Comparison of ENCODE assay signal across 18 cellular contexts in the genomic region with DNA sequence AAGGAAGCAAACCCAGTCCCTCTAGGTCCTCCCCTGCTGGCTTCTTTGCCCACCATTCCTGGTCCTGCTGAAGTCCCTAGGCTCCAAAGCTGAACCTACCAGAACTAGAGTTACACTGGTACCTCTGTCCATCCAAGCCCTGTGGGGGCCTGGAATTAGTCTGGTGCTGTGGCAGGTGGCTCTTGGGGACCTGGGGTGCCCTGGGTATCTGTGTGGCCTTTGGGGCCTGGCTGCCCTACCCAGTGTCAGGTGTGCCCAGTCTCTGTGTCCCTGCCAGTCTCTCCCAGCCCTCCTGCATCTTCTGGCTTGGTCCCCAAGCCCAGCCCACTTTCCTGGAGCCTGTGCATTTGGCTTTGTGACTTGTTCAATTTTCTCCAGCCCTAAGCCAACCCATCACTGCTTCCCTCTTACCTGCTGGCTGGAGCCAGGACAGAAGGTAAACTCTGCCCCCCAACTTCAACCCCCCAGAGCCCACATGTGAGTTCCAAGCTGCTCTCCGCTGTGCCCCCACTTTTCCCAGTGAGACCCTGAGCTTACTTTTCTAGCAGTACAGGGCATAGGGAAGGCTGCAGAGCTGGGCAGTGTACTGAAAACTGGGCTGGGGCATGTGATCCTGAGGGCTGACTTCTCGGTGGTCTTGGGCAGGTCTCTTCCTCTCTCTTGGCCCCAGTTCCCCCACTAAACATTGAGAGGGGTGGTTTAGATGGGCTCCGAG. TPM values are rescaled to one million over a fixed set of nuclear protein-coding genes. Genes with fewer than 3 reads are reported as not detected.
"Had no signal": no experiment of that assay in that cellular context is flagged by ENCODE, and none has a peak within 500 bp of the region (broad histone marks: within the 10 kb centered on the region; RNA-seq: fewer than 3 reads in every experiment).

No MANE protein-coding gene starts in this region.

- DNase-seq: activated CD4-positive, alpha-beta T cell treated with anti-CD3 and anti-CD28 coated beads, Interleukin-2, amount 10 ng/mL, durations not matched to agents 7 days and 5 days; activated naive CD8-positive, alpha-beta T cell treated with anti-CD3 and anti-CD28 coated beads, Interleukin-2, amount 10 ng/mL, durations not matched to agents 7 days and 5 days; activated T-cell treated with anti-CD3 and anti-CD28 coated beads, Interleukin-2, amount 50 U/mL, for 1 hour; colonic mucosa; effector memory CD4-positive, alpha-beta T cell; kidney glomerular epithelial cell; natural killer cell; SHP77 treated with DMSO at 0.1 percent for 48 hours; small intestine; transverse colon had no signal

- H3K4me3 ChIP-seq: colonic mucosa, transverse colon had no signal

- H3K9me3 ChIP-seq: colonic mucosa, transverse colon had no signal

- H3K36me3 ChIP-seq: colonic mucosa, transverse colon had no signal

- H3K27me3 ChIP-seq: colonic mucosa, transverse colon had no signal

- ATAC-seq: natural killer cell, WTC11 had no signal

- H3K4me1 ChIP-seq: colonic mucosa had no signal

- H3K27ac ChIP-seq: colonic mucosa, transverse colon had no signal

RNA-seq across cellular contexts. Expression of a gene that starts 28.3 kb away (rescaled TPM):
- total RNA-seq: activated CD4-positive, alpha-beta T cell treated with anti-CD3 and anti-CD28 coated beads, Interleukin-2, amount 10 ng/mL, durations not matched to agents 7 days and 5 days; activated CD8-positive, alpha-beta memory T cell treated with anti-CD3 and anti-CD28 coated beads for 36 hours; activated naive CD8-positive, alpha-beta T cell treated with anti-CD3 and anti-CD28 coated beads, Interleukin-2, amount 10 ng/mL, durations not matched to agents 7 days and 5 days; astrocyte; fibroblast of lung; frontal cortex; natural killer cell; omental fat pad; renal cortical epithelial cell had no signal
- polyA plus RNA-seq: fibroblast of lung had no signal

RNA-seq across cellular contexts. Expression of a gene that starts 45.5 kb away (rescaled TPM):
- total RNA-seq: activated CD4-positive, alpha-beta T cell treated with anti-CD3 and anti-CD28 coated beads, Interleukin-2, amount 10 ng/mL, durations not matched to agents 7 days and 5 days; activated CD8-positive, alpha-beta memory T cell treated with anti-CD3 and anti-CD28 coated beads for 36 hours; activated naive CD8-positive, alpha-beta T cell treated with anti-CD3 and anti-CD28 coated beads, Interleukin-2, amount 10 ng/mL, durations not matched to agents 7 days and 5 days; astrocyte; colonic mucosa; fibroblast of lung; mucosa of gallbladder; natural killer cell; renal cortical epithelial cell; WTC11 had no signal
- polyA plus RNA-seq: fibroblast of lung had no signal
